In the genomic region with DNA sequence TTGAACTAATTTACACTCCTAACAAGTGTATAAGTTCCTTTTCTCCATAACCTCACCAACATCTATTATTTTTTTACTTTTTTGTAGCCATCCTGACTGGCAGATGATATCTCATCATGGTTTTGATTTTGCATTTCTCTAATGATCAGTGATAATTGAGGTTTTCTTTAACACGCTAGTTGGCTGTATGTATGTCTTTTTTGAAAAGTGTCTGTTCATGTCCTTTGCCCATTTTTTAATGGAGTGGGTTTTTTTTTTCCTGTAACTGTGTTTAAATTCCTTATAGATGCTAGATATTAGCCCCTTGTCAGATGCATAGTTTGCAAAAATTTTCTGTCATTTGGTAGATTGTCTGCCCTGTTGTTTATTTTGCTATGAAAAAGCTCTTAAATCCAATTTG, we compare ENCODE assay signal across 8 cellular contexts.
"Had no signal": no experiment of that assay in that cellular context is flagged by ENCODE, and none has a peak within 500 bp of the region (broad histone marks: within the 10 kb centered on the region; RNA-seq: fewer than 3 reads in every experiment).

No MANE protein-coding gene starts in this region.

- H2AFZ ChIP-seq: GM23338 had no signal

- DNase-seq: H7, IMR-90, KG1 had no signal

- FAIRE-seq: HTR-8/SVneo, K562 had no signal

- H3K4me2 ChIP-seq: GM23338 had no signal

- H3K4me1 ChIP-seq: HAP-1 had no signal

- ATAC-seq: GM23338, HCT116, K562 had no signal

- H3K4me3 ChIP-seq: GM23338, HAP-1, K562 had no signal
